8 cellular contexts compared by ENCODE assay signal in the genomic region with DNA sequence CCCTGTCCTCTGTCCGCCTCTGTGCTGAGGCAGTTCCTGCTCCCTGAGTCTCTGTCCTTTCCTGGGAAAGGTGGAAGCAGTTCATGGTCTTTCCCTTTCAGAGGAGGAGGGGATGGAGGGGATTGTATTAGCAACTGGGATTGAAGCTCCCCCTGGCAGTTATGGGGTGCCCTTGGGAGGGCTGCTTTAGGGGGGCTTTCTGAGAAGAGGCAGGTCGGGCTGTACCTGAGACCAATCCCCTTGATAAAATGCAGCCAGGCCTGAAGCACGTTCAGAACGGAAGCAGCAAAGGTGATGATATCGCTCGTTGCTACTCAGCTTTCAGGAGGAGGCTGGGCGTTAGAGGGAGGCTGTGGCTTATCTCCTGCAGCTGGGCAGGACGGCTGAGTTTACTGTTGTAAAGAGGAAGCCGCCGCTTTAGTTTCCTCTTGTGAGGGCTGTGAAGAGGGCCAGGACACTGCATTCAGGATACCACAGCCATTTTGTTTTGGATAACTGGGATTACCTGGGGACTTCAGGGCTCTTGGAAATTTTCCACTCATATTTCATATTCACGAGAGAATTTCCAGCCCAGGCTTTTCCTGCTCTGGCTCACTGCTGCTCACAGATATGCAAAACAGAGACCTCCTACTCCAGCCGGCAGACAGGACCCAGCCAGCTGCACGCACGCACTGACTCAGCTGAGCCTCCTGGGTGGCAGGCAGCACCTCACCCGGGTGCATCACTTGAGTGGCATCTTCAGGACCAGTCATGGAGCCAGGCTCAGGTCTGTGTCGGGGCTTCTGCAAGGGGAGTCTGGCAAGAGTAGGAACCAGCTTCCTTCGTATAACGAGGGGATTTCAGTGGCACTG. TPM values are rescaled to one million over a fixed set of nuclear protein-coding genes. Genes with fewer than 3 reads are reported as not detected.
A peak's percentile ranks its signal among the peaks of the same experiment; 100 is the strongest.
DNase-seq lines count a peak whose midpoint lies in the region; ATAC-seq and TF ChIP-seq lines count a peak whose summit lies in the region.

No MANE protein-coding gene starts in this region.

- H3F3A ChIP-seq in GM23338 (replicated peaks; ENCODE audit: low read depth): no peaks in the 10 kb centered on the region
- peaks cover 8% of the 10 kb centered on the region for H3F3A ChIP-seq in SU-DHL-6 (ENCODE audit: insufficient read depth)

- DNase-seq in GM23338 (ENCODE audit: low spot score): peak; percentile 77
- peak; percentile 95 for DNase-seq in Karpas-422
- DNase-seq in activated naive CD8-positive, alpha-beta T cell treated with anti-CD3 and anti-CD28 coated beads, Interleukin-2, amount 10 ng/mL, durations not matched to agents 7 days and 5 days: peak; percentile 65
- DNase-seq in NCI-H1930 (lab: John Stamatoyannopoulos, UW): no peak

- H4K20me1 ChIP-seq in GM23338 (replicated peaks; ENCODE audit: insufficient read depth) (no peaks in the 10 kb centered on the region), Karpas-422 (ENCODE audit: insufficient read depth, low read depth, low read length) (no peaks in the 10 kb centered on the region), SU-DHL-6 (ENCODE audit: low read depth, low read length) (no peaks in the 10 kb centered on the region)

- H3K4me2 ChIP-seq in GM23338 (peak overlapping the region; percentile 62), Karpas-422 (ENCODE audit: low read depth, low read length, poor library complexity, severe bottlenecking) (peak overlapping the region; percentile 76), SU-DHL-6 (ENCODE audit: low read depth, low read length, poor library complexity, severe bottlenecking) (peak overlapping the region; percentile 56)

- H3K36me3 Mint-ChIP-seq in GM23338 (ENCODE audit: low read depth): no peaks in the 10 kb centered on the region
- peaks cover 1% of the 10 kb centered on the region for H3K36me3 Mint-ChIP-seq in activated naive CD8-positive, alpha-beta T cell treated with anti-CD3 and anti-CD28 coated beads, Interleukin-2, amount 10 ng/mL, durations not matched to agents 7 days and 5 days

- H2AFZ ChIP-seq in GM23338: peak overlapping the region; percentile 88
- no peak overlapping the region; the same call in 1 of the 2 replicates for H2AFZ ChIP-seq in Karpas-422 (ENCODE audit: low read length)
- peak overlapping the region; percentile 62 for H2AFZ ChIP-seq in SU-DHL-6 (ENCODE audit: low read depth, low read length, severe bottlenecking)

- H3K27ac ChIP-seq in GM23338 (ENCODE audit: low read depth): 0 out of 2 replicates have a peak overlapping the region, but pooled peaks have one; percentile 45
- peak overlapping the region; percentile 93 for H3K27ac ChIP-seq in Karpas-422 (ENCODE audit: low read length)
- H3K27ac ChIP-seq in SU-DHL-6 (ENCODE audit: low read depth, low read length): peak overlapping the region; percentile 67
- H3K27ac ChIP-seq in iPS-18a (ENCODE audit: low read length): no peak overlapping the region
- H3K27ac ChIP-seq in skeletal muscle tissue (ENCODE audit: low read depth, low read length): peak overlapping the region; percentile 97

- H3K9ac ChIP-seq in Karpas-422 (ENCODE audit: low read length) (peak overlapping the region; percentile 69), SU-DHL-6 (ENCODE audit: low read length) (peak overlapping the region; percentile 11; the same call in 1 of the 2 replicates), iPS-18a (ENCODE audit: low read length) (no peak overlapping the region), skeletal muscle tissue (ENCODE audit: low read depth in 1 of 3, low read length in 3 of 3) (peak overlapping the region; percentile 81 to 93 (median 82))

- TF ChIP-seq CTCF in GM23338 (conservative IDR thresholded peaks at IDR 0.05; ENCODE audit: low read depth in 2 of 2): no peak
- TF ChIP-seq CTCF in SU-DHL-6 (IDR thresholded peaks at IDR 0.05; ENCODE audit: insufficient read depth, low read length, poor library complexity, severe bottlenecking): no peak

- peak overlapping the region; percentile 53; the same call in 1 of the 2 replicates for H3K4me3 ChIP-seq in GM08714 (ENCODE audit: low read length)
- H3K4me3 ChIP-seq in GM23338: 0 out of 2 replicates have a peak overlapping the region, but pooled peaks have one; percentile 23
- peak overlapping the region; percentile 65 for H3K4me3 ChIP-seq in Karpas-422 (ENCODE audit: low read length)
- peak overlapping the region; percentile 34 for H3K4me3 ChIP-seq in SU-DHL-6 (ENCODE audit: insufficient read depth, low read length, poor library complexity, severe bottlenecking)
- peak overlapping the region; percentile 30 for H3K4me3 ChIP-seq in iPS-18a (ENCODE audit: low read length)
- H3K4me3 ChIP-seq in skeletal muscle tissue (ENCODE audit: low read length in 3 of 3): peak overlapping the region; percentile 68 to 83 (median 76)

- H3K9me3 Mint-ChIP-seq in GM23338: no peaks in the 10 kb centered on the region
- H3K9me3 Mint-ChIP-seq in activated naive CD8-positive, alpha-beta T cell treated with anti-CD3 and anti-CD28 coated beads, Interleukin-2, amount 10 ng/mL, durations not matched to agents 7 days and 5 days: no peaks in the 10 kb centered on the region

- H3K36me3 ChIP-seq in GM23338 (ENCODE audit: insufficient read depth) (no peaks in the 10 kb centered on the region), Karpas-422 (ENCODE audit: insufficient read depth, low read length) (no peaks in the 10 kb centered on the region), SU-DHL-6 (ENCODE audit: low read length) (no peaks in the 10 kb centered on the region), iPS-18a (ENCODE audit: control insufficient read depth, low read depth, low read length) (no peaks in the 10 kb centered on the region), skeletal muscle tissue (ENCODE audit: control insufficient read depth in 3 of 3, insufficient read depth in 3 of 3, low read length in 3 of 3) (peaks cover 0 to 2% (median 0%) of the 10 kb centered on the region in 3 donors)

- ATAC-seq in GM23338: peak; percentile 64
- ATAC-seq in activated naive CD8-positive, alpha-beta T cell treated with anti-CD3 and anti-CD28 coated beads, Interleukin-2, amount 10 ng/mL, durations not matched to agents 7 days and 5 days (ENCODE audit: low read depth): peak; percentile 84

- H3K4me1 Mint-ChIP-seq in GM23338: peaks cover 35% of the 10 kb centered on the region
- peaks cover 50% of the 10 kb centered on the region for H3K4me1 Mint-ChIP-seq in activated naive CD8-positive, alpha-beta T cell treated with anti-CD3 and anti-CD28 coated beads, Interleukin-2, amount 10 ng/mL, durations not matched to agents 7 days and 5 days

- H3K4me1 ChIP-seq in GM23338 (ENCODE audit: insufficient read depth): peaks cover 12% of the 10 kb centered on the region
- H3K4me1 ChIP-seq in Karpas-422 (ENCODE audit: low read length): peaks cover 72% of the 10 kb centered on the region
- peaks cover 21% of the 10 kb centered on the region for H3K4me1 ChIP-seq in iPS-18a (ENCODE audit: control insufficient read depth, low read depth, low read length)
- H3K4me1 ChIP-seq in skeletal muscle tissue (ENCODE audit: control insufficient read depth in 3 of 3, insufficient read depth in 3 of 3, low read length in 3 of 3): peaks cover 39 to 70% (median 59%) of the 10 kb centered on the region in 3 donors

- H3K9me2 ChIP-seq in GM23338 (ENCODE audit: insufficient read depth) (no peaks in the 10 kb centered on the region), Karpas-422 (replicated peaks; ENCODE audit: insufficient read depth, low read length) (no peaks in the 10 kb centered on the region), SU-DHL-6 (replicated peaks; ENCODE audit: insufficient read depth, low read length) (no peaks in the 10 kb centered on the region)

- peak overlapping the region; percentile 44; the same call in 2 of the 3 replicates for H3K4me3 Mint-ChIP-seq in GM23338
- peak overlapping the region; percentile 95 for H3K4me3 Mint-ChIP-seq in activated naive CD8-positive, alpha-beta T cell treated with anti-CD3 and anti-CD28 coated beads, Interleukin-2, amount 10 ng/mL, durations not matched to agents 7 days and 5 days

- H3K79me2 ChIP-seq in GM23338 (replicated peaks; ENCODE audit: insufficient read depth) (no peaks in the 10 kb centered on the region), Karpas-422 (ENCODE audit: low read length) (no peaks in the 10 kb centered on the region), SU-DHL-6 (ENCODE audit: insufficient read depth, low read length) (no peaks in the 10 kb centered on the region)

- POLR2A ChIA-PET in activated naive CD8-positive, alpha-beta T cell treated with anti-CD3 and anti-CD28 coated beads, Interleukin-2, amount 10 ng/mL, durations not matched to agents 7 days and 5 days (lab: Charles Lee): interaction anchor here (1.1 to 2.2 kb wide), 5 partner anchors 14 to 1091 kb away, joined by 3 to 22 read pairs (median 7); partner anchors contain the start of genes EIF4G2, IPO7 and RNF141

- H3K27ac Mint-ChIP-seq in GM23338: peak overlapping the region; percentile 40; the same call in 1 of the 2 replicates
- peak overlapping the region; percentile 93 for H3K27ac Mint-ChIP-seq in activated naive CD8-positive, alpha-beta T cell treated with anti-CD3 and anti-CD28 coated beads, Interleukin-2, amount 10 ng/mL, durations not matched to agents 7 days and 5 days

- peaks cover 26% of the 10 kb centered on the region for H3K27me3 Mint-ChIP-seq in GM23338 (ENCODE audit: insufficient read depth, low read depth, poor library complexity)
- peaks cover 23% of the 10 kb centered on the region for H3K27me3 Mint-ChIP-seq in activated naive CD8-positive, alpha-beta T cell treated with anti-CD3 and anti-CD28 coated beads, Interleukin-2, amount 10 ng/mL, durations not matched to agents 7 days and 5 days

- no peaks in the 10 kb centered on the region for H3K9me3 ChIP-seq in Karpas-422 (ENCODE audit: low read length)
- no peaks in the 10 kb centered on the region for H3K9me3 ChIP-seq in SU-DHL-6 (ENCODE audit: insufficient read depth, low read length)
- no peaks in the 10 kb centered on the region for H3K9me3 ChIP-seq in iPS-18a (ENCODE audit: control insufficient read depth, low read depth, low read length)
- no peaks in the 10 kb centered on the region for H3K9me3 ChIP-seq in skeletal muscle tissue (ENCODE audit: control insufficient read depth in 3 of 3, low read length in 3 of 3)

- H3K27me3 ChIP-seq in GM23338 (ENCODE audit: insufficient read depth) (peaks cover 16% of the 10 kb centered on the region), Karpas-422 (ENCODE audit: low read length) (no peaks in the 10 kb centered on the region), SU-DHL-6 (ENCODE audit: low read length) (no peaks in the 10 kb centered on the region), iPS-18a (ENCODE audit: control insufficient read depth, insufficient read depth, low read length) (peaks cover 19% of the 10 kb centered on the region), skeletal muscle tissue (ENCODE audit: control insufficient read depth in 3 of 3, insufficient read depth in 3 of 3, low read length in 3 of 3) (peaks cover 0 to 2% (median 0%) of the 10 kb centered on the region in 3 donors)

TF ChIP-seq in GM23338, 12 proteins besides CTCF, POLR2A, EP300 and RAD21 (continues in another document):
- TF ChIP-seq POLR2AphosphoS5 (IDR thresholded peaks at IDR 0.05; ENCODE audit: low read depth): no peak

RNA-seq across cellular contexts. Expression of gene AMPD3, which starts 0.8 kb away (rescaled TPM):
- 1.8 and 2.1 TPM in 2 replicates for total RNA-seq in GM23338 (2014; rRNA removed; shearing (Covaris generic))
- polyA plus RNA-seq in GM23338 (2016; fragmentation: Nextera tagmentation; extraction: Ambion mirVana): 1.6 and 1.7 TPM in 2 replicates
- total RNA-seq in Karpas-422 (2014; rRNA removed; shearing (Covaris generic); ENCODE audit: low replicate concordance): 7.5 and 12.5 TPM in 2 replicates
- 10 to 100 TPM; 18.8 to 21.1 TPM for total RNA-seq in activated naive CD8-positive, alpha-beta T cell treated with anti-CD3 and anti-CD28 coated beads, Interleukin-2, amount 10 ng/mL, durations not matched to agents 7 days and 5 days
- 3.1 TPM for total RNA-seq in skeletal muscle tissue

Comparison
In these comparisons a context has a peak if more than half of its experiments do, and no peak if none do; other contexts are left out.
1. H3K4me3 ChIP-seq: peak in every context shown above with its lines; median percentile 76 in skeletal muscle tissue; 65 in Karpas-422; 53 in GM08714; 34 in SU-DHL-6; 30 in iPS-18a; 23 in GM23338.
2. DNase-seq: peak in GM23338 (single experiment), Karpas-422 (single experiment) and activated naive CD8-positive, alpha-beta T cell treated with anti-CD3 and anti-CD28 coated beads, Interleukin-2, amount 10 ng/mL, durations not matched to agents 7 days and 5 days (single experiment); none in NCI-H1930 (0 of 2).
3. Peak in every context shown above with its lines, with median percentiles within 50 percentile points of each other: H3K4me2 ChIP-seq.